ENCODE assay signal across 8 cellular contexts in the genomic region with DNA sequence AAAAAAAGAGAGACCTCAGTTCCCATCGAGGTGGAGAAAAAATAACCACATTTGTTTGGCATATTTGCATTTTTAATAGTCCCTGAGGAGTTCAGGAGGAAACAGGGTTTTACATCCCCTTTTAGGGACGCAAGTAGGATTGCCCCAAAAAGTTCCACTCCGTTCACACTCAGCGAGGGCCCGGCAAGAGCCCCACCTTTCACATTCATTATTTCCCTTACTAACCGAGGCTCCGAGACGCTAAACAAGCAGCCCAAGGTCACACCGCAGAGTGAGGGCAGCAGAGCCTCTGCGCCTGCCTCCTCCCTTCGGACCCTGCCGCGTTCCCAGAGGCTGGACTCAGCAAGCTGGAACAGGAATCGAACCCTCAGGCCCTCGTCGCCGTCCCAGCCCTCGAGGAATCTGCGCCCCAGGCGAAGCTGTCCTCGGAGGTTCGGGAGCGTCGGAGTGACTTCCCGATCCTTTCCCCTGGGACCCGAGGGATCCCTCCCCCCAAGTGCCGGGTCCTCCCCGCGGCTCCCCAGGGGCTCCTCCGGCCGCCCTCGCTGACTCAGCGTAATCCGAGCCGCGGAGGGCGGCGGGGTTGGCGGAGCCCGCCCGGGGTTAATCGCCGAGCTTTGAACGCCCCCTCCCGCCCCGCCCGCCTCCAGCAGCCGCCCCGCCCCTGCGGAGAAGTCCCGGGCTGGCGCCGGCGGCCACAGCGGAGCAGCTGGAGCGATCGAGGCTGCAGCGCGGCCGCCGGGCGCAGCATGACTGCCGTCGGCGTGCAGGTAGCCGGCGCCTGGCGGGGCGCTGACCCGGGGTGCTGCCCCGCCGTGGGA. TPM values are rescaled to one million over a fixed set of nuclear protein-coding genes. Genes with fewer than 3 reads are reported as not detected.
DNase-seq lines count a peak whose midpoint lies in the region; ATAC-seq and TF ChIP-seq lines count a peak whose summit lies in the region.

A gene with protein sequence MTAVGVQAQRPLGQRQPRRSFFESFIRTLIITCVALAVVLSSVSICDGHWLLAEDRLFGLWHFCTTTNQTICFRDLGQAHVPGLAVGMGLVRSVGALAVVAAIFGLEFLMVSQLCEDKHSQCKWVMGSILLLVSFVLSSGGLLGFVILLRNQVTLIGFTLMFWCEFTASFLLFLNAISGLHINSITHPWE (plus strand): TSS at position 700 of the 821 bp plus-strand sequence. CDS start 50 bp downstream, at position 750.

- TF ChIP-seq POLR2A in erythroblast (IDR thresholded peaks at IDR 0.05; ENCODE audit: low read length) = no peak

- ATAC-seq in GM21381 (IDR thresholded peaks at IDR 0.05; ENCODE audit: unreplicated experiment) = peak; percentile 65
- ATAC-seq in HG03558 (IDR thresholded peaks at IDR 0.05; ENCODE audit: extremely low read depth, unreplicated experiment) = peak; percentile 56
- peak; percentile 82 for ATAC-seq in upper lobe of right lung

- intact Hi-C loops in upper lobe of right lung (cut with DNase I) = no loop called here

- peak within 1 kb of the TSS; percentile 65 for H3K4me3 ChIP-seq in mucosa of stomach (ENCODE audit: low read length)
- peak within 1 kb of the TSS; percentile 70 for H3K4me3 ChIP-seq in upper lobe of right lung

- peak within 1 kb of the TSS; percentile 90 for H3K9ac ChIP-seq in mucosa of stomach (ENCODE audit: low read length)

- H3K9me3 ChIP-seq in mucosa of stomach (ENCODE audit: control insufficient read depth, low read length) (no peaks in the 10 kb centered on the region), upper lobe of right lung (no peaks in the 10 kb centered on the region)

- TF ChIP-seq CTCF in upper lobe of right lung (IDR thresholded peaks at IDR 0.05) = no peak

- peak within 1 kb of the TSS; percentile 84 for H3K27ac ChIP-seq in upper lobe of right lung

- H3K27me3 ChIP-seq in mucosa of stomach (ENCODE audit: control insufficient read depth, insufficient read depth, low read length) (no peaks in the 10 kb centered on the region), upper lobe of right lung (no peaks in the 10 kb centered on the region)

- H3K4me1 ChIP-seq in mucosa of stomach (ENCODE audit: control insufficient read depth, insufficient read depth, low read length) (peaks cover 80% of the 10 kb centered on the region), upper lobe of right lung (peaks cover 65% of the 10 kb centered on the region)

- DNase-seq in SKM-1 treated with dmso at 0.1 percent for 144 hours (lab: John Stamatoyannopoulos, UW; ENCODE audit: unreplicated experiment) (peak; percentile 19), SKM-1 (lab: John Stamatoyannopoulos, UW; ENCODE audit: unreplicated experiment) (no peak), RPMI8226 (peak; percentile 61), erythroblast (lab: John Stamatoyannopoulos, UW) (peak; percentile 58 to 69), upper lobe of right lung (peak; percentile 88)

- H3K36me3 ChIP-seq in mucosa of stomach (ENCODE audit: control insufficient read depth, insufficient read depth, low read length) (no peaks in the 10 kb centered on the region), upper lobe of right lung (no peaks in the 10 kb centered on the region)

RNA-seq across cellular contexts. Expression of the gene that starts here (rescaled TPM):
- 23.8 TPM for total RNA-seq in upper lobe of right lung
